10 cellular contexts compared by ENCODE assay signal in genomic region chr17:43530303-43531081, GRCh38. TPM values are rescaled to one million over a fixed set of nuclear protein-coding genes. Genes with fewer than 3 reads are reported as not detected.
DNase-seq lines count a peak whose midpoint lies in the region; ATAC-seq, FAIRE-seq and TF ChIP-seq lines count a peak whose summit lies in the region.
"Had no signal": no experiment of that assay in that cellular context is flagged by ENCODE, and none has a peak within 500 bp of the region (broad histone marks: within the 10 kb centered on the region; RNA-seq: fewer than 3 reads in every experiment).

No MANE protein-coding gene starts in this region.

- intact Hi-C loops in spleen (cut with DNase I; ENCODE audit: low total_unique reads), result no loop called here

- H3K27me3 ChIP-seq in spleen (replicated peaks in 1 of 7), result no peaks in the 10 kb centered on the region

- TF ChIP-seq CTCF in WTC11 (IDR thresholded peaks at IDR 0.05), result no peak
- no peak for TF ChIP-seq CTCF in spleen (IDR thresholded peaks at IDR 0.05 in 8 of 11, conservative IDR thresholded peaks at IDR 0.05 in 3 of 11)

- H3K4me1 Mint-ChIP-seq in WTC11, result peaks cover 77% of the 10 kb centered on the region

- no peak for TF ChIP-seq POLR2A in spleen (IDR thresholded peaks at IDR 0.05)

- no peaks in the 10 kb centered on the region for H3K9me3 ChIP-seq in spleen

- peak overlapping the region in 7 of 8 donors; percentile 9 to 73 (median 57) for H3K27ac ChIP-seq in spleen
- H3K27ac ChIP-seq: VCaP had no signal

- H3K27ac Mint-ChIP-seq in WTC11, result peak overlapping the region; percentile 98
- H3K27ac Mint-ChIP-seq: CD4-positive, CD25-positive, alpha-beta regulatory T cell had no signal

- FAIRE-seq in frontal cortex (lab: Jason Lieb, UNC), result no peak

- no peaks in the 10 kb centered on the region for H3K27me3 Mint-ChIP-seq in WTC11 (ENCODE audit: low read depth)
- H3K27me3 Mint-ChIP-seq: CD4-positive, CD25-positive, alpha-beta regulatory T cell had no signal

- peak overlapping the region; percentile 58 for H3K4me3 Mint-ChIP-seq in WTC11
- H3K4me3 Mint-ChIP-seq: CD4-positive, CD25-positive, alpha-beta regulatory T cell had no signal

- H3K4me3 ChIP-seq in spleen, result peak overlapping the region in 2 of 8 donors; percentile 22 to 25

- WGBS in spleen, 5 donors, result 38 to 43% (median 41%) methylated on average over 22 to 23 of the region's 23 CpGs

- peaks cover 0 to 35% (median 16%) of the 10 kb centered on the region in 6 donors for H3K36me3 ChIP-seq in spleen

- no peaks in the 10 kb centered on the region for H3K9me3 Mint-ChIP-seq in WTC11
- H3K9me3 Mint-ChIP-seq: CD4-positive, CD25-positive, alpha-beta regulatory T cell had no signal

- CTCF ChIA-PET in WTC11 (lab: Charles Lee), result interaction anchor here (0.6 to 2.0 kb wide), 13 partner anchors 13 to 316 kb away, joined by 3 to 12 read pairs (median 5); partner anchors contain the start of genes DHX8 and ETV4

- peaks cover 8 to 42% (median 29%) of the 10 kb centered on the region in 6 donors for H3K4me1 ChIP-seq in spleen

- peaks cover 27% of the 10 kb centered on the region for H3K36me3 Mint-ChIP-seq in WTC11

- POLR2A ChIA-PET in WTC11 (lab: Charles Lee), result interaction anchor here (0.6 to 2.3 kb wide), 11 partner anchors 9 to 225 kb away, joined by 3 to 20 read pairs (median 4); partner anchors contain the start of gene ETV4

- ATAC-seq in WTC11 (peak; percentile 91), HG03460 (IDR thresholded peaks at IDR 0.05; ENCODE audit: unreplicated experiment) (no peak)

- peak; percentile 18 for DNase-seq in A172 (ENCODE audit: low spot score)
- peak; percentile 73 for DNase-seq in M059J (ENCODE audit: low read depth)
- peak; percentile 99 for DNase-seq in WTC11 (ENCODE audit: low spot score)
- peak; percentile 99 for DNase-seq in iPS DF 4.7 (ENCODE audit: extremely low read depth, low spot score)
- peak; percentile 76 for DNase-seq in spleen
- no peak for DNase-seq in midbrain (lab: John Stamatoyannopoulos, UW)
- no peak for DNase-seq in frontal cortex (ENCODE audit: low spot score in 2 of 2)
- DNase-seq: CD4-positive, CD25-positive, alpha-beta regulatory T cell had no signal

TF ChIP-seq in WTC11, 78 proteins besides CTCF, POLR2A, EP300 and RAD21 (continues in another document):
- TF ChIP-seq SMAD3 (CRISPR knock-in tag; IDR thresholded peaks at IDR 0.05; ENCODE audit: borderline replicate concordance) (no peak; the same call in 1 of the 2 replicates), ZNF232 (CRISPR knock-in tag; IDR thresholded peaks at IDR 0.05) (0 out of 2 replicates have a peak, but pooled peaks have one; percentile 33), FOXJ3 (CRISPR knock-in tag; IDR thresholded peaks at IDR 0.05; ENCODE audit: borderline replicate concordance) (no peak), MXD4 (CRISPR knock-in tag; IDR thresholded peaks at IDR 0.05; ENCODE audit: borderline replicate concordance) (no peak), ESRRA (CRISPR knock-in tag; IDR thresholded peaks at IDR 0.05; ENCODE audit: borderline replicate concordance) (peak; percentile 93; the same call in 1 of the 2 replicates), PRDM15 (CRISPR knock-in tag; IDR thresholded peaks at IDR 0.05) (peak; percentile 20; the same call in 1 of the 2 replicates), ZNF219 (CRISPR knock-in tag; IDR thresholded peaks at IDR 0.05; ENCODE audit: borderline replicate concordance) (no peak), STAT6 (CRISPR knock-in tag; conservative IDR thresholded peaks at IDR 0.05; ENCODE audit: low read depth) (no peak), HMGXB4 (CRISPR knock-in tag; IDR thresholded peaks at IDR 0.05) (no peak), ETV6 (CRISPR knock-in tag; IDR thresholded peaks at IDR 0.05) (0 out of 2 replicates have a peak, but pooled peaks have one; percentile 31), ATF2 (CRISPR knock-in tag; IDR thresholded peaks at IDR 0.05; ENCODE audit: borderline replicate concordance, low read depth) (no peak), TEAD1 (CRISPR knock-in tag; IDR thresholded peaks at IDR 0.05) (peak; percentile 98), ZNF121 (CRISPR knock-in tag; IDR thresholded peaks at IDR 0.05) (no peak), ZNF396 (CRISPR knock-in tag; IDR thresholded peaks at IDR 0.05; ENCODE audit: borderline replicate concordance) (no peak), ZNF138 (CRISPR knock-in tag; conservative IDR thresholded peaks at IDR 0.05) (no peak), TEAD4 (CRISPR knock-in tag; IDR thresholded peaks at IDR 0.05) (no peak)

RNA-seq across cellular contexts. Expression of gene ETV4, which starts 15.6 kb away (rescaled TPM):
- total RNA-seq in A172 (2014; rRNA removed; shearing (Covaris generic)), result 13.4 and 14.4 TPM in 2 replicates
- total RNA-seq in M059J (2014; rRNA removed; shearing (Covaris generic)), result 4.2 and 6.9 TPM in 2 replicates
- total RNA-seq in WTC11 (2021) (147 to 195 TPM (median 147 TPM) in 3 replicates), spleen (under 1 TPM in 4 of 7 donors, not detected in 3; 0.17 to 0.97 (median 0.74) TPM), frontal cortex (0.41 TPM)
- under 1 TPM; 0.37 to 0.53 (median 0.51) TPM for polyA plus RNA-seq in spleen
- total RNA-seq: CD4-positive, CD25-positive, alpha-beta regulatory T cell had no signal
- polyA plus RNA-seq: CD4-positive, CD25-positive, alpha-beta regulatory T cell had no signal

RNA-seq across cellular contexts. Expression of gene DHX8, which starts 46.7 kb away (rescaled TPM):
- 45.7 and 52.3 TPM in 2 replicates for total RNA-seq in A172 (2014; rRNA removed; shearing (Covaris generic))
- total RNA-seq in M059J (2014; rRNA removed; shearing (Covaris generic)), result 53.7 and 62.9 TPM in 2 replicates
- total RNA-seq in WTC11 (2021) (47.9 to 58.5 TPM (median 58.3 TPM) in 3 replicates), spleen (10 to 100 TPM; 37.8 to 63.3 (median 55.4) TPM), frontal cortex (40.8 TPM)
- polyA plus RNA-seq in spleen, result 10 to 100 TPM; 20.4 to 25.6 (median 22.8) TPM

Comparison
In these comparisons a context has a peak if more than half of its experiments do, and no peak if none do; other contexts are left out.
1. DNase-seq: peak in A172 (single experiment), M059J (single experiment), WTC11 (single experiment), iPS DF 4.7 (single experiment) and spleen (single experiment); none in midbrain (single experiment) and frontal cortex (0 of 2).